ENCODE assay signal across 9 cellular contexts in the genomic region with DNA sequence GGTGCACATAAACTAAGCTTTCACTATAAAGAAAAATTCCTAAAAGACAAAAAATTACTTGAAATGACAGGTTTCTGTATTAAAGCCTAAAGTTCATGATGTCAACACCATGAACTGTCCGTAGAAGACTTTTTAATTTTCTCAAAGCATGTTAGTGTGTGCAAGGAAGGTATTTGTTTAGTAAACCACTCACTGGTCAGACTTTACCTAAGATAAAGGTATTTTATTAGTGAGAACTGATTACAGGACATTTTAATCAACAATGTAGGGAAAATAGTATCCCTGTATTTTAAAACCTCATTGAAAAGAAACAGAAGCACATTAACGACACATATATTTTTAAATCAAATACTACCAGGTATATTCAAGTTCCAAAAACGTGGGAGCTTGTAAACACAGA. TPM values are rescaled to one million over a fixed set of nuclear protein-coding genes. Genes with fewer than 3 reads are reported as not detected.
DNase-seq lines count a peak whose midpoint lies in the region; ATAC-seq and TF ChIP-seq lines count a peak whose summit lies in the region.
"Had no signal": no experiment of that assay in that cellular context is flagged by ENCODE, and none has a peak within 500 bp of the region (broad histone marks: within the 10 kb centered on the region; RNA-seq: fewer than 3 reads in every experiment).

No MANE protein-coding gene starts in this region.

- H3K4me1 Mint-ChIP-seq in CD4-positive, alpha-beta T cell (ENCODE audit: low read depth), result peaks cover 70% of the 10 kb centered on the region
- H3K4me1 Mint-ChIP-seq in osteocyte (ENCODE audit: unreplicated experiment), result peaks cover 64% of the 10 kb centered on the region

- intact Hi-C loops in CD4-positive, alpha-beta T cell (cut with DNase I, micrococcal nuclease), result loop anchor here (5.0 to 10.0 kb wide), 5 partner anchors 311 to 439 kb away; a partner anchor contains a TSS

- peak overlapping the region; percentile 92 for H3K4me2 ChIP-seq in OCI-LY3 (ENCODE audit: low read length)

- CTCF ChIA-PET in CD4-positive, alpha-beta T cell (lab: Charles Lee), result interaction anchor here (1.3 to 6.3 kb wide), 2 partner anchors 24 to 127 kb away, joined by 5 to 42 read pairs; no protein-coding TSS in a partner anchor

- peak overlapping the region; percentile 82 for H3K27ac Mint-ChIP-seq in CD4-positive, alpha-beta T cell
- H3K27ac Mint-ChIP-seq in osteocyte (ENCODE audit: unreplicated experiment), result peak overlapping the region; percentile 94

- peaks cover 2% of the 10 kb centered on the region for H3K9me3 Mint-ChIP-seq in CD4-positive, alpha-beta T cell
- no peaks in the 10 kb centered on the region for H3K9me3 Mint-ChIP-seq in osteocyte (ENCODE audit: unreplicated experiment)

- peaks cover 20% of the 10 kb centered on the region for H3K36me3 Mint-ChIP-seq in CD4-positive, alpha-beta T cell (ENCODE audit: low read depth)
- H3K36me3 Mint-ChIP-seq in osteocyte (ENCODE audit: unreplicated experiment), result no peaks in the 10 kb centered on the region

- H3K4me1 ChIP-seq in OCI-LY3 (ENCODE audit: low read length) (peaks cover 51% of the 10 kb centered on the region), endocrine pancreas (ENCODE audit: control insufficient read depth, insufficient read depth, low read length) (peaks cover 15% of the 10 kb centered on the region)

- no peaks in the 10 kb centered on the region for H3K27me3 ChIP-seq in CD4-positive, alpha-beta T cell (ENCODE audit: control insufficient read depth, insufficient read depth, low read length)
- H3K27me3 ChIP-seq in OCI-LY3 (ENCODE audit: low read depth, low read length), result no peaks in the 10 kb centered on the region
- H3K27me3 ChIP-seq in endocrine pancreas (ENCODE audit: control insufficient read depth, insufficient read depth, low read length), result no peaks in the 10 kb centered on the region

- POLR2A ChIA-PET in CD4-positive, alpha-beta T cell (lab: Charles Lee), result no interaction called here

- no peak overlapping the region for H2AFZ ChIP-seq in OCI-LY3 (ENCODE audit: low read depth, low read length)

- no peaks in the 10 kb centered on the region for H3K9me3 ChIP-seq in CD4-positive, alpha-beta T cell (ENCODE audit: control insufficient read depth, low read length)
- H3K9me3 ChIP-seq in OCI-LY3 (ENCODE audit: insufficient read depth, low read length) (no peaks in the 10 kb centered on the region), endocrine pancreas (ENCODE audit: control insufficient read depth, low read length) (no peaks in the 10 kb centered on the region)

- H3K36me3 ChIP-seq in OCI-LY3 (replicated peaks; ENCODE audit: low read depth, low read length), result peaks cover 16% of the 10 kb centered on the region
- no peaks in the 10 kb centered on the region for H3K36me3 ChIP-seq in endocrine pancreas (ENCODE audit: control insufficient read depth, insufficient read depth, low read length)

- no peaks in the 10 kb centered on the region for H3K27me3 Mint-ChIP-seq in CD4-positive, alpha-beta T cell
- no peaks in the 10 kb centered on the region for H3K27me3 Mint-ChIP-seq in osteocyte (ENCODE audit: unreplicated experiment)

- H3K4me3 Mint-ChIP-seq in CD4-positive, alpha-beta T cell, result peak overlapping the region; percentile 87
- peak overlapping the region; percentile 99 for H3K4me3 Mint-ChIP-seq in osteocyte (ENCODE audit: unreplicated experiment)

- no peak for TF ChIP-seq CTCF in CD4-positive, alpha-beta T cell (IDR thresholded peaks at IDR 0.05)
- TF ChIP-seq CTCF in OCI-LY3 (IDR thresholded peaks at IDR 0.05; ENCODE audit: low read depth, low read length), result no peak
- TF ChIP-seq CTCF in osteocyte (IDR thresholded peaks at IDR 0.05), result no peak

- H3K27ac ChIP-seq in CD4-positive, alpha-beta T cell (ENCODE audit: low read depth, low read length), result no peak overlapping the region
- H3K27ac ChIP-seq in OCI-LY3 (ENCODE audit: low read length), result peak overlapping the region; percentile 95; the same call in 1 of the 2 replicates

- ATAC-seq in CD4-positive, alpha-beta T cell (ENCODE audit: poor library complexity), result no peak
- ATAC-seq in HG03175 (IDR thresholded peaks at IDR 0.05; ENCODE audit: unreplicated experiment), result no peak

- H4K20me1 ChIP-seq in OCI-LY3 (ENCODE audit: insufficient read depth, low read length), result peaks cover 69% of the 10 kb centered on the region

- H3K4me3 ChIP-seq in OCI-LY3 (ENCODE audit: low read length), result peak overlapping the region; percentile 80
- peak overlapping the region; percentile 99 for H3K4me3 ChIP-seq in endocrine pancreas (ENCODE audit: control insufficient read depth, insufficient read depth, low read length)

- peak overlapping the region; percentile 86 for H3K9ac ChIP-seq in OCI-LY3 (ENCODE audit: low read length)
- no peak overlapping the region for H3K9ac ChIP-seq in endocrine pancreas (ENCODE audit: control insufficient read depth, insufficient read depth, low read length)

- no peak for DNase-seq in CD4-positive, alpha-beta T cell
- DNase-seq in osteocyte (ENCODE audit: extremely low spot score, unreplicated experiment) (no peak), NCI-H226 (no peak), dedifferentiated amniotic fluid mesenchymal stem cell (ENCODE audit: extremely low spot score) (no peak), iPS-NIHi11 (ENCODE audit: low spot score) (no peak)
- DNase-seq: Kasumi-1 had no signal

- peaks cover 79% of the 10 kb centered on the region for H3K79me2 ChIP-seq in OCI-LY3 (ENCODE audit: low read length)

RNA-seq across cellular contexts. Expression of a gene that starts 2.9 kb away (rescaled TPM):
- total RNA-seq in CD4-positive, alpha-beta T cell, result 10 to 100 TPM; 73.3 to 77.3 TPM
- 262 and 267 TPM in 2 replicates for total RNA-seq in osteocyte
